Comparison of ENCODE assay signal across 1 cellular context in genomic region chr14:54498579-54498978, GRCh38.
TF ChIP-seq lines count a peak whose summit lies in the region.

No MANE protein-coding gene starts in this region.

TF ChIP-seq in HepG2, 621 proteins besides CTCF, POLR2A, EP300 and RAD21:
- TF ChIP-seq KDM3A (CRISPR knock-in tag; IDR thresholded peaks at IDR 0.05; ENCODE audit: low read depth) (no peak), MZF1 (CRISPR knock-in tag; IDR thresholded peaks at IDR 0.05; ENCODE audit: borderline replicate concordance) (0 out of 2 replicates have a peak, but pooled peaks have one; percentile 42), RBFOX2 (IDR thresholded peaks at IDR 0.05; ENCODE audit: low read depth, low read length) (0 out of 2 replicates have a peak, but pooled peaks have one; percentile 31), SNAI1 (CRISPR knock-in tag; IDR thresholded peaks at IDR 0.05; ENCODE audit: borderline replicate concordance) (0 out of 2 replicates have a peak, but pooled peaks have one; percentile 29), ZNF280D (CRISPR knock-in tag; IDR thresholded peaks at IDR 0.05) (0 out of 2 replicates have a peak, but pooled peaks have one; percentile 24), GABPB1 (CRISPR knock-in tag; IDR thresholded peaks at IDR 0.05) (no peak), ZNF605 (CRISPR knock-in tag; IDR thresholded peaks at IDR 0.05) (0 out of 2 replicates have a peak, but pooled peaks have one; percentile 13), TAF1 (CRISPR knock-in tag; IDR thresholded peaks at IDR 0.05) (0 out of 2 replicates have a peak, but pooled peaks have one; percentile 6), ZNF777 (CRISPR knock-in tag; IDR thresholded peaks at IDR 0.05) (no peak)
